Comparison of ENCODE assay signal across 27 cellular contexts in the genomic region with DNA sequence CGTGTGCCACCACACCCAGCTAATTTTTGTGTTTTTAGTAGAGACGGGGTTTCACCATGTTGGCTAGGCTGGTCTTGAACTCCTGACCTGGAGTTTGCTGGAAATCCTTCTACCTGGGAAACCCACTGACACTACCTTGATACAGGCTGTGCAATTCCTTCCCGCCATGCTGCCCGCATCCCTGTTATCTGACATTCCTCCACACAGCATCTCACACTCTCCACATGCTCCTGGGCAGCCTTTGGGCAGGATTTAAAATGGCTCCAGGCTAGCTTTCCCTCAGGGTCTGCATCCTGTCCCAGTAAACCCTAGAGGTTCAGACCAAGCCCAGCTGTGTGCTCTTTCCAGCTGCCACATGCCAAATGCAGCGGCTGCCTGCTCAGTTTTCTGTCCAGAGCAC.
"Had no signal": no experiment of that assay in that cellular context is flagged by ENCODE, and none has a peak within 500 bp of the region (broad histone marks: within the 10 kb centered on the region; RNA-seq: fewer than 3 reads in every experiment).

No MANE protein-coding gene starts in this region.

- H3K9me3 Mint-ChIP-seq: naive thymus-derived CD4-positive, alpha-beta T cell; natural killer cell treated with Interleukin-12 subunit alpha and Interleukin-12 subunit beta and Interleukin-15 and Interleukin-18, amount 100 ng/mL, for 72 hours; stimulated activated effector memory CD8-positive, alpha-beta T cell treated with anti-CD3 and anti-CD28 coated beads, Interleukin-12 subunit alpha, Interleukin-12 subunit beta, amount 100 ng/mL, for 72 hours; stimulated activated naive CD8-positive, alpha-beta T cell treated with anti-CD3 and anti-CD28 coated beads, Interleukin-15, Interleukin-2, amounts not matched to agents 100 ng/mL and 50 ng/mL, for 24 hours had no signal

- H3K27ac ChIP-seq: hepatocyte, left ventricle myocardium inferior, pancreas, prostate gland, skin epidermis, suprapubic skin, thoracic aorta, tibial artery, upper lobe of left lung, vagina had no signal

- H2AFZ ChIP-seq: hepatocyte had no signal

- H3K27me3 ChIP-seq: hepatocyte, pancreas, upper lobe of left lung, vagina had no signal

- H3K4me3 ChIP-seq: hepatocyte, left ventricle myocardium inferior, lung, mucosa of descending colon, pancreas, prostate gland, skin epidermis, suprapubic skin, thoracic aorta, tibial artery, upper lobe of left lung, vagina had no signal

- H3K79me2 ChIP-seq: hepatocyte had no signal

- H3K4me2 ChIP-seq: hepatocyte had no signal

- H3K4me3 Mint-ChIP-seq: naive thymus-derived CD4-positive, alpha-beta T cell; natural killer cell treated with Interleukin-12 subunit alpha and Interleukin-12 subunit beta and Interleukin-15 and Interleukin-18, amount 100 ng/mL, for 72 hours; stimulated activated effector memory CD8-positive, alpha-beta T cell treated with anti-CD3 and anti-CD28 coated beads, Interleukin-12 subunit alpha, Interleukin-12 subunit beta, amount 100 ng/mL, for 72 hours; stimulated activated naive CD8-positive, alpha-beta T cell treated with anti-CD3 and anti-CD28 coated beads, Interleukin-15, Interleukin-2, amounts not matched to agents 100 ng/mL and 50 ng/mL, for 24 hours had no signal

- H3K4me1 Mint-ChIP-seq: naive thymus-derived CD4-positive, alpha-beta T cell; stimulated activated effector memory CD8-positive, alpha-beta T cell treated with anti-CD3 and anti-CD28 coated beads, Interleukin-12 subunit alpha, Interleukin-12 subunit beta, amount 100 ng/mL, for 72 hours had no signal

- H3K36me3 ChIP-seq: left ventricle myocardium inferior, pancreas, prostate gland, suprapubic skin, thoracic aorta, tibial artery, upper lobe of left lung, vagina had no signal

- H3K4me1 ChIP-seq: left ventricle myocardium inferior, pancreas, prostate gland, suprapubic skin, tibial artery, upper lobe of left lung, vagina had no signal

- DNase-seq: islet precursor cell; left ventricle myocardium inferior; midbrain; mucosa of descending colon; naive thymus-derived CD4-positive, alpha-beta T cell; nucleus accumbens; pancreas; posterior cingulate gyrus; right cardiac atrium; stimulated activated CD4-positive, alpha-beta T cell treated with anti-CD3 and anti-CD28 coated beads, Interleukin-12 subunit alpha, Interleukin-12 subunit beta, amount 100 ng/mL, for 4 hours; stimulated activated CD4-positive, alpha-beta T cell treated with anti-CD3 and anti-CD28 coated beads, Interleukin-15, amount 100 ng/mL, for 24 hours; stimulated activated CD4-positive, alpha-beta T cell treated with anti-CD3 and anti-CD28 coated beads, Interleukin-2, amount 100 ng/mL, for 24 hours; stimulated activated CD4-positive, alpha-beta T cell treated with anti-CD3 and anti-CD28 coated beads, Interleukin-4, amount 100 ng/mL, for 1 hour; stimulated activated naive CD4-positive, alpha-beta T cell; tibial artery; upper lobe of left lung had no signal

- H3K27ac Mint-ChIP-seq: naive thymus-derived CD4-positive, alpha-beta T cell; natural killer cell treated with Interleukin-12 subunit alpha and Interleukin-12 subunit beta and Interleukin-15 and Interleukin-18, amount 100 ng/mL, for 72 hours; stimulated activated effector memory CD8-positive, alpha-beta T cell treated with anti-CD3 and anti-CD28 coated beads, Interleukin-12 subunit alpha, Interleukin-12 subunit beta, amount 100 ng/mL, for 72 hours; stimulated activated naive CD8-positive, alpha-beta T cell treated with anti-CD3 and anti-CD28 coated beads, Interleukin-15, Interleukin-2, amounts not matched to agents 100 ng/mL and 50 ng/mL, for 24 hours had no signal

- H3K27me3 Mint-ChIP-seq: stimulated activated naive CD8-positive, alpha-beta T cell treated with anti-CD3 and anti-CD28 coated beads, Interleukin-15, Interleukin-2, amounts not matched to agents 100 ng/mL and 50 ng/mL, for 24 hours had no signal

- ATAC-seq: mucosa of descending colon; naive thymus-derived CD4-positive, alpha-beta T cell; natural killer cell treated with Interleukin-12 subunit alpha and Interleukin-12 subunit beta and Interleukin-15 and Interleukin-18, amount 100 ng/mL, for 72 hours; pancreas; right cardiac atrium; sciatic nerve; stimulated activated effector memory CD8-positive, alpha-beta T cell treated with anti-CD3 and anti-CD28 coated beads, Interleukin-12 subunit alpha, Interleukin-12 subunit beta, amount 100 ng/mL, for 72 hours had no signal

- H3K36me3 Mint-ChIP-seq: naive thymus-derived CD4-positive, alpha-beta T cell; natural killer cell treated with Interleukin-12 subunit alpha and Interleukin-12 subunit beta and Interleukin-15 and Interleukin-18, amount 100 ng/mL, for 72 hours; stimulated activated effector memory CD8-positive, alpha-beta T cell treated with anti-CD3 and anti-CD28 coated beads, Interleukin-12 subunit alpha, Interleukin-12 subunit beta, amount 100 ng/mL, for 72 hours had no signal

- H3K9me3 ChIP-seq: left ventricle myocardium inferior, mucosa of descending colon, pancreas, prostate gland, suprapubic skin, thoracic aorta, tibial artery, upper lobe of left lung, vagina had no signal
